In the genomic region with DNA sequence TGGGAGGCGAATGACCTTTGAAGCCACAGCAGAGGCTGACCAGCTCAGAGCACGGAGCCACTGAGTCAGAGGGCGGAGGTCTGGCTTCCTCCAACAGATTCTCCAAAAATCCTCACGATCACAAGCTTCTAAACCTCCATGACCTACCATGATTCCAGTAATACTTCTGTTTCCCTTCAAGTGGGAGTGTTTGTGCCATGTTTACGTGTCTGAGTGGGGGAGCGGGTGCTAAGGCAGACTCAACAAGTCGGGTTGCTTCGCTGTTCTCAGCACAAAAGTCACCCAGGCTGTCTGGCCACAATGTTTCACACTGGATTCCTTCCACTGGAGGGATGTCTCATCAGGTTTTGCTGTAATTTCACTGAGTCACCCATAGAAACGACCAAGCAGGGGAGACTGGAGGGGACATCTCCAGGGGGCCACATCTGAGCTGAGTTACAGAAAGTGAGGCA, we compare ENCODE assay signal across 10 cellular contexts.
DNase-seq lines count a peak whose midpoint lies in the region; ATAC-seq and TF ChIP-seq lines count a peak whose summit lies in the region.
"Had no signal": no experiment of that assay in that cellular context is flagged by ENCODE, and none has a peak within 500 bp of the region (broad histone marks: within the 10 kb centered on the region; RNA-seq: fewer than 3 reads in every experiment).

No MANE protein-coding gene starts in this region.

- no peak overlapping the region for H3K4me3 ChIP-seq in ascending aorta
- no peak overlapping the region for H3K4me3 ChIP-seq in lower lobe of right lung
- no peak overlapping the region for H3K4me3 ChIP-seq in aorta (ENCODE audit: low read length in 2 of 2)
- no peak overlapping the region for H3K4me3 ChIP-seq in spleen

- H3K27ac ChIP-seq in ascending aorta (peak overlapping the region; percentile 82 to 86), lower lobe of right lung (peak overlapping the region; percentile 31), aorta (ENCODE audit: low read depth in 1 of 2, low read length in 2 of 2) (peak overlapping the region; percentile 8 to 98), spleen (no peak overlapping the region)

- H3K36me3 Mint-ChIP-seq in glutamatergic neuron (ENCODE audit: unreplicated experiment) = no peaks in the 10 kb centered on the region

- DNase-seq in stimulated activated CD4-positive, alpha-beta T cell treated with anti-CD3 and anti-CD28 coated beads, Interleukin-15, amount 100 ng/mL, for 48 hours (ENCODE audit: low read depth in 2 of 2) = peak; percentile 38 to 42
- no peak for DNase-seq in stimulated activated CD4-positive, alpha-beta T cell treated with anti-CD3 and anti-CD28 coated beads, Interleukin-12 subunit alpha, Interleukin-12 subunit beta, amount 100 ng/mL, for 4 hours
- peak in 1 of 2 donors; percentile 83 for DNase-seq in ascending aorta (ENCODE audit: low spot score in 2 of 2)
- no peak for DNase-seq in lower lobe of right lung
- peak in 1 of 2 donors; percentile 81 for DNase-seq in aorta
- DNase-seq in glutamatergic neuron = no peak
- no peak for DNase-seq in NCI-H82 treated with DMSO at 0.1 percent for 48 hours (lab: John Stamatoyannopoulos, UW; ENCODE audit: unreplicated experiment)
- no peak for DNase-seq in spleen
- DNase-seq: DMS 273 treated with DMSO at 0.1 percent for 48 hours, left cardiac atrium had no signal

- TF ChIP-seq CTCF in ascending aorta (IDR thresholded peaks at IDR 0.05) (peak; percentile 49 to 71 (median 49)), lower lobe of right lung (IDR thresholded peaks at IDR 0.05) (peak; percentile 21), glutamatergic neuron (IDR thresholded peaks at IDR 0.05; ENCODE audit: partially characterized antibody, unreplicated experiment) (no peak), spleen (IDR thresholded peaks at IDR 0.05 in 8 of 11, conservative IDR thresholded peaks at IDR 0.05 in 3 of 11) (no peak)

- peaks cover 29% of the 10 kb centered on the region for H3K4me1 Mint-ChIP-seq in glutamatergic neuron (ENCODE audit: low read depth, unreplicated experiment)

- peak; percentile 63 to 71 for ATAC-seq in lower lobe of right lung
- peak; percentile 33 for ATAC-seq in aorta (ENCODE audit: low FRiP score)

- no peak overlapping the region for H3K4me3 Mint-ChIP-seq in glutamatergic neuron (ENCODE audit: unreplicated experiment)

- H3K36me3 ChIP-seq in ascending aorta (no peaks in the 10 kb centered on the region), lower lobe of right lung (peaks cover 26% of the 10 kb centered on the region), aorta (ENCODE audit: control insufficient read depth in 1 of 2, insufficient read depth in 2 of 2, low read length in 1 of 2) (no peaks in the 10 kb centered on the region), spleen (peaks cover 0 to 81% (median 7%) of the 10 kb centered on the region in 6 donors)

- peaks cover 4% of the 10 kb centered on the region for H3K27me3 Mint-ChIP-seq in glutamatergic neuron (ENCODE audit: unreplicated experiment)

- intact Hi-C loops in ascending aorta (cut with DNase I) = loop anchor here (2.0 to 5.0 kb wide), 3 partner anchors 54 to 164 kb away; partner anchors contain the start of gene CAPZB
- intact Hi-C loops in lower lobe of right lung (cut with DNase I) = no loop called here
- intact Hi-C loops in aorta (cut with DNase I) = loop anchor here in 1 of 2 donors (5.0 kb wide), 1 partner anchor 34 kb away; no protein-coding TSS in a partner anchor
- intact Hi-C loops in spleen (cut with DNase I; ENCODE audit: low total_unique reads) = no loop called here

- peaks cover 6% of the 10 kb centered on the region for H3K9me3 Mint-ChIP-seq in glutamatergic neuron (ENCODE audit: unreplicated experiment)

- TF ChIP-seq POLR2A in spleen (IDR thresholded peaks at IDR 0.05) = no peak

- H3K27me3 ChIP-seq in ascending aorta (no peaks in the 10 kb centered on the region), lower lobe of right lung (ENCODE audit: low read depth) (no peaks in the 10 kb centered on the region), aorta (ENCODE audit: control insufficient read depth in 1 of 2, insufficient read depth in 2 of 2, low read length in 1 of 2) (no peaks in the 10 kb centered on the region), spleen (replicated peaks in 1 of 7) (no peaks in the 10 kb centered on the region)

- H3K4me1 ChIP-seq in ascending aorta (peaks cover 31 to 69% of the 10 kb centered on the region in 2 donors), lower lobe of right lung (peaks cover 75% of the 10 kb centered on the region), aorta (ENCODE audit: control insufficient read depth in 1 of 2, insufficient read depth in 2 of 2, low read length in 2 of 2) (peaks cover 0 to 4% of the 10 kb centered on the region in 2 donors), spleen (peaks cover 5 to 94% (median 44%) of the 10 kb centered on the region in 6 donors)

- WGBS in aorta, 2 donors = 23 to 30% methylated on average over 9 of the region's 9 CpGs
- 75 to 86% (median 84%) methylated on average over 9 of the region's 9 CpGs for WGBS in spleen, 5 donors

- H3K9me3 ChIP-seq in ascending aorta = no peaks in the 10 kb centered on the region
- no peaks in the 10 kb centered on the region for H3K9me3 ChIP-seq in lower lobe of right lung
- no peaks in the 10 kb centered on the region for H3K9me3 ChIP-seq in aorta (ENCODE audit: control insufficient read depth, low read length)
- H3K9me3 ChIP-seq in spleen = no peaks in the 10 kb centered on the region

- no peak overlapping the region for H3K27ac Mint-ChIP-seq in glutamatergic neuron (ENCODE audit: unreplicated experiment)

Comparison
In these comparisons a context has a peak if more than half of its experiments do, and no peak if none do; other contexts are left out.
1. DNase-seq: peak in stimulated activated CD4-positive, alpha-beta T cell treated with anti-CD3 and anti-CD28 coated beads, Interleukin-15, amount 100 ng/mL, for 48 hours (2 of 2); none in stimulated activated CD4-positive, alpha-beta T cell treated with anti-CD3 and anti-CD28 coated beads, Interleukin-12 subunit alpha, Interleukin-12 subunit beta, amount 100 ng/mL, for 4 hours (single experiment), lower lobe of right lung (single experiment), glutamatergic neuron (single experiment), NCI-H82 treated with DMSO at 0.1 percent for 48 hours (single experiment) and spleen (single experiment).
2. H3K27ac ChIP-seq: peak in ascending aorta (2 of 2), lower lobe of right lung (single experiment) and aorta (2 of 2); none in spleen (0 of 8).
3. CTCF ChIP-seq: peak in ascending aorta (3 of 3) and lower lobe of right lung (single experiment); none in glutamatergic neuron (single experiment) and spleen (0 of 11).